Comparison of ENCODE assay signal across 21 cellular contexts in genomic region chr4:60344908-60345307, GRCh38.
"Had no signal": no experiment of that assay in that cellular context is flagged by ENCODE, and none has a peak within 500 bp of the region (broad histone marks: within the 10 kb centered on the region; RNA-seq: fewer than 3 reads in every experiment).

No MANE protein-coding gene starts in this region.

- H3K4me3 ChIP-seq: esophagus squamous epithelium, spleen, thoracic aorta had no signal

- H3K36me3 ChIP-seq: esophagus squamous epithelium, spleen, thoracic aorta had no signal

- H3K27ac Mint-ChIP-seq: activated B cell treated with CpG ODN at 0.5 μM for 24 hours; activated CD4-positive, alpha-beta memory T cell treated with anti-CD3 and anti-CD28 coated beads for 36 hours; activated naive CD8-positive, alpha-beta T cell; activated T-helper 1 cell treated with anti-CD3 and anti-CD28 coated beads, Interleukin-12 subunit alpha, Interleukin-12 subunit beta, Interleukin-2, Interleukin-4 antibody, amounts not matched to agents 30 ng/mL and 10 ng/mL and 1 ng/mL, durations not matched to agents 14 hours and 24 hours and 36 hours; stimulated activated memory B cell treated with anti-CD40 and anti-IgM and Interleukin-4, amounts not matched to agents 10 μg/mL and 1 μg/mL and 100 μg/mL, for 72 hours had no signal

- DNase-seq: activated B cell treated with CpG ODN at 0.5 μM for 24 hours; activated CD4-positive, alpha-beta memory T cell treated with anti-CD3 and anti-CD28 coated beads for 36 hours; activated CD4-positive, alpha-beta T cell treated with anti-CD3 and anti-CD28 coated beads for 4 hours; activated gamma-delta T cell treated with Interleukin-2 at 50 U/mL for 16 hours; activated T-cell treated with anti-CD3 and anti-CD28 coated beads for 4 hours; effector CD4-positive, alpha-beta T cell; esophagus squamous epithelium; glutamatergic neuron; mammary epithelial cell; midbrain; spleen; stimulated activated CD4-positive, alpha-beta T cell treated with anti-CD3 and anti-CD28 coated beads, Interleukin-4, amount 100 ng/mL, for 4 hours had no signal

- H3K36me3 Mint-ChIP-seq: activated CD4-positive, alpha-beta memory T cell treated with anti-CD3 and anti-CD28 coated beads for 36 hours; activated naive CD8-positive, alpha-beta T cell; stimulated activated memory B cell treated with anti-CD40 and anti-IgM and Interleukin-4, amounts not matched to agents 10 μg/mL and 1 μg/mL and 100 μg/mL, for 72 hours had no signal

- H3K9me3 Mint-ChIP-seq: activated CD4-positive, alpha-beta memory T cell treated with anti-CD3 and anti-CD28 coated beads for 36 hours; activated T-helper 1 cell treated with anti-CD3 and anti-CD28 coated beads, Interleukin-12 subunit alpha, Interleukin-12 subunit beta, Interleukin-2, Interleukin-4 antibody, amounts not matched to agents 30 ng/mL and 10 ng/mL and 1 ng/mL, durations not matched to agents 14 hours and 24 hours and 36 hours; nephron; stimulated activated memory B cell treated with anti-CD40 and anti-IgM and Interleukin-4, amounts not matched to agents 10 μg/mL and 1 μg/mL and 100 μg/mL, for 72 hours had no signal

- FAIRE-seq: bronchial epithelial cell, keratinocyte had no signal

- H3K9ac ChIP-seq: parathyroid adenoma had no signal

- H3K4me1 ChIP-seq: esophagus squamous epithelium, parathyroid adenoma, spleen had no signal

- H3K9me3 ChIP-seq: esophagus squamous epithelium, thoracic aorta had no signal

- H3K4me1 Mint-ChIP-seq: activated B cell treated with CpG ODN at 0.5 μM for 24 hours; stimulated activated memory B cell treated with anti-CD40 and anti-IgM and Interleukin-4, amounts not matched to agents 10 μg/mL and 1 μg/mL and 100 μg/mL, for 72 hours had no signal

- H3K4me3 Mint-ChIP-seq: activated B cell treated with CpG ODN at 0.5 μM for 24 hours; activated CD4-positive, alpha-beta memory T cell treated with anti-CD3 and anti-CD28 coated beads for 36 hours; activated naive CD8-positive, alpha-beta T cell; activated T-helper 1 cell treated with anti-CD3 and anti-CD28 coated beads, Interleukin-12 subunit alpha, Interleukin-12 subunit beta, Interleukin-2, Interleukin-4 antibody, amounts not matched to agents 30 ng/mL and 10 ng/mL and 1 ng/mL, durations not matched to agents 14 hours and 24 hours and 36 hours; nephron; stimulated activated memory B cell treated with anti-CD40 and anti-IgM and Interleukin-4, amounts not matched to agents 10 μg/mL and 1 μg/mL and 100 μg/mL, for 72 hours had no signal

- H3K27ac ChIP-seq: esophagus squamous epithelium, parathyroid adenoma, spleen, thoracic aorta had no signal

- H3K27me3 Mint-ChIP-seq: activated B cell treated with CpG ODN at 0.5 μM for 24 hours; activated CD4-positive, alpha-beta memory T cell treated with anti-CD3 and anti-CD28 coated beads for 36 hours; activated naive CD8-positive, alpha-beta T cell; stimulated activated memory B cell treated with anti-CD40 and anti-IgM and Interleukin-4, amounts not matched to agents 10 μg/mL and 1 μg/mL and 100 μg/mL, for 72 hours had no signal

- ATAC-seq: left lobe of liver; stimulated activated memory B cell treated with anti-CD40 and anti-IgM and Interleukin-4, amounts not matched to agents 10 μg/mL and 1 μg/mL and 100 μg/mL, for 72 hours had no signal

- H3K27me3 ChIP-seq: esophagus squamous epithelium, spleen had no signal
